25 cellular contexts compared by ENCODE assay signal in the genomic region with DNA sequence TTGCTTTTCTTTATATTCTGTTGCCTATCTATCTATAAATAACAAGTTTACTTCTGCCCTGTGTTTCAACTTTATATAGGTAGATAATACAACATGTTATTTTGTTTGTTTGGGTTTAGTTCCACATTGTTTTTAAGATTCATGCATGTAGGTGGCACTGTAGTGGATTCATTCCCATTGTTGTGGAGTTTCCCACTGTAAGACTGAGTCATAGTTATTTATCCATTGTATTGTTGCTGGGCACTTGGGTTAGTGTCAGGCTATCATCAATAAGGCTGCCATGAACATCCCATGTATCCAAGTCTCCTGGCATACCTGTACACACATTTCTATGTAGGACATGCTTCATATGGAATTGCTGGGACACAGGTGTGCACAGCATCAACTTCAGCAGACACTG.
"Had no signal": no experiment of that assay in that cellular context is flagged by ENCODE, and none has a peak within 500 bp of the region (broad histone marks: within the 10 kb centered on the region; RNA-seq: fewer than 3 reads in every experiment).

No MANE protein-coding gene starts in this region.

- H3K36me3 ChIP-seq: esophagus squamous epithelium, lower lobe of right lung, ovary, spleen, tibial artery had no signal

- H3K9me3 ChIP-seq: esophagus squamous epithelium, lower lobe of right lung, ovary, psoas muscle, spleen, testis, tibial artery had no signal

- ATAC-seq: effector memory CD8-positive, alpha-beta T cell; left ventricle myocardium superior; lower lobe of right lung; naive thymus-derived CD8-positive, alpha-beta T cell; psoas muscle; right cardiac atrium; stimulated activated memory B cell treated with anti-CD40 and anti-IgM and Interleukin-4, amounts not matched to agents 10 μg/mL and 1 μg/mL and 100 μg/mL, for 72 hours had no signal

- H3K27ac ChIP-seq: coronary artery, esophagus squamous epithelium, lower lobe of right lung, ovary, psoas muscle, skin epidermis, spleen, testis, tibial artery had no signal

- H3K4me3 ChIP-seq: coronary artery, esophagus squamous epithelium, lower lobe of right lung, ovary, psoas muscle, skin epidermis, spleen, testis, tibial artery had no signal

- DNase-seq: effector memory CD8-positive, alpha-beta T cell; erythroblast; esophagus squamous epithelium; hypothalamus; immature natural killer cell; kidney glomerular epithelial cell; left ventricle myocardium superior; lower lobe of right lung; nephron progenitor cell; nucleus accumbens; posterior cingulate gyrus; psoas muscle; right cardiac atrium; spleen; stimulated activated CD4-positive, alpha-beta T cell treated with anti-CD3 and anti-CD28 coated beads, Interleukin-4, amount 100 ng/mL, for 4 hours; stimulated activated naive CD8-positive, alpha-beta T cell treated with anti-CD3 and anti-CD28 coated beads, Interleukin-15, Interleukin-2, amounts not matched to agents 100 U/mL and 50 U/mL, for 24 hours; substantia nigra; testis; tibial artery had no signal

- H3K4me1 ChIP-seq: lower lobe of right lung, psoas muscle, spleen, testis, tibial artery had no signal

- H3K27me3 ChIP-seq: ovary, testis, tibial artery had no signal

- FAIRE-seq: frontal cortex had no signal
